Comparison of ENCODE assay signal across 29 cellular contexts in genomic region chr3:117537949-117538348, GRCh38.
"Had no signal": no experiment of that assay in that cellular context is flagged by ENCODE, and none has a peak within 500 bp of the region (broad histone marks: within the 10 kb centered on the region; RNA-seq: fewer than 3 reads in every experiment).

No MANE protein-coding gene starts in this region.

- DNase-seq: colonic mucosa; effector CD8-positive, alpha-beta T cell; endodermal cell; erythroblast; esophagus squamous epithelium; gastrocnemius medialis; head of caudate nucleus; islet precursor cell; kidney glomerular epithelial cell; left ventricle myocardium superior; lower lobe of right lung; naive thymus-derived CD8-positive, alpha-beta T cell; nephron progenitor cell; nucleus accumbens; stimulated activated CD4-positive, alpha-beta T cell treated with anti-CD3 and anti-CD28 coated beads, Interleukin-12 subunit alpha, Interleukin-12 subunit beta, amount 100 ng/mL, for 4 hours; stimulated activated CD4-positive, alpha-beta T cell treated with anti-CD3 and anti-CD28 coated beads, Interleukin-1b, Interleukin-23, amount 100 ng/mL, for 48 hours; stimulated activated CD4-positive, alpha-beta T cell treated with anti-CD3 and anti-CD28 coated beads, Interleukin-4, amount 100 ng/mL, for 1 hour; stimulated activated CD8-positive, alpha-beta memory T cell treated with anti-CD3 and anti-CD28 coated beads, Interleukin-4, amount 100 ng/mL, for 48 hours; stimulated activated naive CD4-positive, alpha-beta T cell treated with Interleukin-2 at 50 U/mL for 16 hours; stomach; thyroid gland; trophoblast cell had no signal

- H3K79me2 ChIP-seq: hepatocyte had no signal

- ATAC-seq: gastrocnemius medialis; left ventricle myocardium superior; lower lobe of right lung; naive thymus-derived CD8-positive, alpha-beta T cell; sciatic nerve had no signal

- H3K27me3 ChIP-seq: colonic mucosa, esophagus squamous epithelium, gastrocnemius medialis, hepatocyte, right atrium auricular region, stomach, thyroid gland, vagina had no signal

- H2AFZ ChIP-seq: hepatocyte had no signal

- H3K9me3 ChIP-seq: colonic mucosa, esophagus squamous epithelium, gastrocnemius medialis, lower lobe of right lung, prostate gland, right atrium auricular region, stomach, thyroid gland, vagina had no signal

- H3K36me3 Mint-ChIP-seq: naive thymus-derived CD8-positive, alpha-beta T cell had no signal

- H3K4me3 Mint-ChIP-seq: dendritic cell treated with granulocyte-macrophage colony-stimulating factor and Interleukin-4, amounts not matched to agents 40 ng/mL and 50 ng/mL, for 4 days; endodermal cell; naive thymus-derived CD8-positive, alpha-beta T cell; nephron progenitor cell had no signal

- H3K27me3 Mint-ChIP-seq: naive thymus-derived CD8-positive, alpha-beta T cell had no signal

- H3K4me1 ChIP-seq: colonic mucosa, esophagus squamous epithelium, gastrocnemius medialis, lower lobe of right lung, prostate gland, right atrium auricular region, stomach, thyroid gland, vagina had no signal

- H3K36me3 ChIP-seq: colonic mucosa, esophagus squamous epithelium, gastrocnemius medialis, lower lobe of right lung, prostate gland, right atrium auricular region, stomach, thyroid gland, vagina had no signal

- H3K4me1 Mint-ChIP-seq: endodermal cell; naive thymus-derived CD8-positive, alpha-beta T cell; nephron progenitor cell had no signal

- H3K4me3 ChIP-seq: colonic mucosa, esophagus squamous epithelium, gastrocnemius medialis, hepatocyte, lower lobe of right lung, prostate gland, right atrium auricular region, smooth muscle cell, stomach, thyroid gland, vagina had no signal

- H3K4me2 ChIP-seq: hepatocyte, smooth muscle cell had no signal

- H3K27ac ChIP-seq: colonic mucosa, esophagus squamous epithelium, gastrocnemius medialis, hepatocyte, lower lobe of right lung, prostate gland, right atrium auricular region, stomach, thyroid gland, vagina had no signal

- H3K27ac Mint-ChIP-seq: dendritic cell treated with granulocyte-macrophage colony-stimulating factor and Interleukin-4, amounts not matched to agents 40 ng/mL and 50 ng/mL, for 4 days; endodermal cell; naive thymus-derived CD8-positive, alpha-beta T cell; nephron progenitor cell had no signal
